ENCODE assay signal across 24 cellular contexts in genomic region chr15:39597336-39597735, GRCh38.
"Had no signal": no experiment of that assay in that cellular context is flagged by ENCODE, and none has a peak within 500 bp of the region (broad histone marks: within the 10 kb centered on the region; RNA-seq: fewer than 3 reads in every experiment).

No MANE protein-coding gene starts in this region.

- H3K9me3 Mint-ChIP-seq: activated CD8-positive, alpha-beta T cell treated with anti-CD3 and anti-CD28 coated beads for 36 hours; activated T-cell treated with anti-CD3 and anti-CD28 coated beads, Interleukin-2, amount 50 U/mL, for 4 hours; activated T-helper 17 cell treated with anti-CD3 and anti-CD28 coated beads, Interleukin-2, amount 50 U/mL, for 72 hours; dendritic cell treated with granulocyte-macrophage colony-stimulating factor and Interleukin-4, amounts not matched to agents 40 ng/mL and 50 ng/mL, for 4 days; mesothelial cell of epicardium; naive thymus-derived CD8-positive, alpha-beta T cell; neural progenitor cell; WTC11 had no signal

- H3K36me3 ChIP-seq: neural progenitor cell had no signal

- H3K9me3 ChIP-seq: psoas muscle, spleen, suprapubic skin, tibial nerve had no signal

- H3K27me3 Mint-ChIP-seq: activated T-helper 17 cell treated with anti-CD3 and anti-CD28 coated beads, Interleukin-2, amount 50 U/mL, for 72 hours; dendritic cell treated with granulocyte-macrophage colony-stimulating factor and Interleukin-4, amounts not matched to agents 40 ng/mL and 50 ng/mL, for 4 days had no signal

- DNase-seq: activated CD4-positive, alpha-beta T cell treated with anti-CD3 and anti-CD28 coated beads, Interleukin-2, amount 50 U/mL, for 1 hour; activated CD8-positive, alpha-beta T cell treated with anti-CD3 and anti-CD28 coated beads for 36 hours; activated gamma-delta T cell treated with Interleukin-2 at 50 U/mL for 16 hours; activated naive CD4-positive, alpha-beta T cell treated with anti-CD3 and anti-CD28 coated beads, Interleukin-2, amount 50 U/mL, for 16 hours; activated T-cell treated with anti-CD3 and anti-CD28 coated beads, Interleukin-2, amount 50 U/mL, for 4 hours; amniotic stem cell; brain microvascular endothelial cell; caudate nucleus; kidney; left colon; naive thymus-derived CD8-positive, alpha-beta T cell; occipital lobe; psoas muscle; spleen; stimulated activated naive CD4-positive, alpha-beta T cell; T-helper 2 cell had no signal

- H3K79me2 ChIP-seq: parathyroid adenoma had no signal

- H3K27ac ChIP-seq: brain microvascular endothelial cell, neural progenitor cell, parathyroid adenoma, psoas muscle, spleen, suprapubic skin, tibial nerve had no signal

- H3K4me3 ChIP-seq: neural progenitor cell, psoas muscle, spleen, suprapubic skin, tibial nerve had no signal

- H3K9ac ChIP-seq: neural progenitor cell, parathyroid adenoma had no signal

- H3K4me3 Mint-ChIP-seq: activated CD8-positive, alpha-beta T cell treated with anti-CD3 and anti-CD28 coated beads for 36 hours; activated T-cell treated with anti-CD3 and anti-CD28 coated beads, Interleukin-2, amount 50 U/mL, for 4 hours; activated T-helper 17 cell treated with anti-CD3 and anti-CD28 coated beads, Interleukin-2, amount 50 U/mL, for 72 hours; dendritic cell treated with granulocyte-macrophage colony-stimulating factor and Interleukin-4, amounts not matched to agents 40 ng/mL and 50 ng/mL, for 4 days; mesothelial cell of epicardium; naive thymus-derived CD8-positive, alpha-beta T cell; neural progenitor cell; WTC11 had no signal

- H3K36me3 Mint-ChIP-seq: naive thymus-derived CD8-positive, alpha-beta T cell had no signal

- H3K27ac Mint-ChIP-seq: activated CD8-positive, alpha-beta T cell treated with anti-CD3 and anti-CD28 coated beads for 36 hours; activated T-helper 17 cell treated with anti-CD3 and anti-CD28 coated beads, Interleukin-2, amount 50 U/mL, for 72 hours; dendritic cell treated with granulocyte-macrophage colony-stimulating factor and Interleukin-4, amounts not matched to agents 40 ng/mL and 50 ng/mL, for 4 days; naive thymus-derived CD8-positive, alpha-beta T cell; neural progenitor cell had no signal

- H3K4me1 ChIP-seq: parathyroid adenoma, psoas muscle, suprapubic skin had no signal

- H3K4me2 ChIP-seq: neural progenitor cell had no signal

- H3K27me3 ChIP-seq: brain microvascular endothelial cell, neural progenitor cell, spleen, suprapubic skin, tibial nerve had no signal

- H2AFZ ChIP-seq: neural progenitor cell, parathyroid adenoma had no signal
